In genomic region chr11:11582261-11582701, GRCh38 we compare ENCODE assay signal across 17 cellular contexts. TPM values are rescaled to one million over a fixed set of nuclear protein-coding genes. Genes with fewer than 3 reads are reported as not detected.
DNase-seq lines count a peak whose midpoint lies in the region; ATAC-seq lines count a peak whose summit lies in the region.
"Had no signal": no experiment of that assay in that cellular context is flagged by ENCODE, and none has a peak within 500 bp of the region (broad histone marks: within the 10 kb centered on the region; RNA-seq: fewer than 3 reads in every experiment).

No MANE protein-coding gene starts in this region.

- no peak overlapping the region for H2BK120ac ChIP-seq in neuronal stem cell (ENCODE audit: low read depth, low read length)

- H3K4me1 ChIP-seq in neuronal stem cell (ENCODE audit: control insufficient read depth in 2 of 2, insufficient read depth in 1 of 2, low read depth in 1 of 2, low read length in 2 of 2): peaks cover 0 to 20% of the 10 kb centered on the region in 2 donors
- H3K4me1 ChIP-seq: Peyer's patch had no signal

- H3K18ac ChIP-seq in neuronal stem cell (ENCODE audit: low read length): peak overlapping the region; percentile 9

- H2BK15ac ChIP-seq in neuronal stem cell (ENCODE audit: low read length): no peak overlapping the region

- H2BK12ac ChIP-seq in neuronal stem cell (ENCODE audit: low read length): no peak overlapping the region

- H2AK5ac ChIP-seq in neuronal stem cell (ENCODE audit: low read depth, low read length): no peak overlapping the region

- no peak overlapping the region for H3K4ac ChIP-seq in neuronal stem cell (ENCODE audit: low read length)

- no peak overlapping the region for H3K9ac ChIP-seq in neuronal stem cell (ENCODE audit: low read depth, low read length, poor library complexity)

- H2AFZ ChIP-seq in neuronal stem cell (ENCODE audit: low read length): no peak overlapping the region

- ATAC-seq in GM18868 (IDR thresholded peaks at IDR 0.05; ENCODE audit: unreplicated experiment): no peak

- WGBS in neuronal stem cell (ENCODE audit: extremely low coverage in 2 of 2, insufficient read length in 2 of 2, insufficient replicate concordance in 1 of 2), 2 donors: no CpG with 5 or more reads among the region's 4 CpGs

- no peak overlapping the region for H3K4me3 ChIP-seq in neuronal stem cell (ENCODE audit: low read length in 2 of 2)
- H3K4me3 ChIP-seq: Peyer's patch, transverse colon had no signal

- DNase-seq in G401 (ENCODE audit: low spot score) (peak; percentile 53), glomerular endothelial cell (ENCODE audit: extremely low read depth, low read depth, low spot score) (peak; percentile 48), neuronal stem cell (ENCODE audit: low spot score) (no peak), DMS114 treated with DMSO at 0.1 percent for 48 hours (lab: John Stamatoyannopoulos, UW; ENCODE audit: unreplicated experiment) (no peak), NAMALWA (ENCODE audit: low spot score) (no peak)
- no peak for DNase-seq in activated naive CD4-positive, alpha-beta T cell (lab: John Stamatoyannopoulos, UW)
- DNase-seq: amniotic stem cell; Calu3; Karpas-422; NCI-H1694; Peyer's patch; retina; stimulated activated CD4-positive, alpha-beta T cell treated with anti-CD3 and anti-CD28 coated beads, Interleukin-2, amount 100 ng/mL, for 24 hours; stimulated activated CD8-positive, alpha-beta memory T cell treated with anti-CD3 and anti-CD28 coated beads, Interleukin-4, amount 100 ng/mL, for 48 hours; transverse colon had no signal

- no peak overlapping the region for H4K8ac ChIP-seq in neuronal stem cell (ENCODE audit: low read depth, low read length)

- no peaks in the 10 kb centered on the region for H3K36me3 ChIP-seq in neuronal stem cell (replicated peaks in 1 of 2; ENCODE audit: control insufficient read depth in 2 of 2, insufficient read depth in 2 of 2, low read length in 2 of 2)
- H3K36me3 ChIP-seq: Peyer's patch, transverse colon had no signal

- H3K23ac ChIP-seq in neuronal stem cell (ENCODE audit: low read depth, low read length, poor library complexity): no peak overlapping the region

- in situ Hi-C loops in G401 (cut with HindIII; ENCODE audit: low sequenced_read_pairs): loop anchor here (5.0 kb wide), 1 partner anchor 75 kb away; no protein-coding TSS in a partner anchor

- H3K79me1 ChIP-seq in neuronal stem cell (ENCODE audit: low read depth, low read length): no peaks in the 10 kb centered on the region

- H3K27ac ChIP-seq in angular gyrus (ENCODE audit: low read depth, low read length): peak overlapping the region; percentile 90
- H3K27ac ChIP-seq in neuronal stem cell (replicated peaks; ENCODE audit: low read length): no peak overlapping the region
- H3K27ac ChIP-seq: Peyer's patch had no signal

- H4K91ac ChIP-seq in neuronal stem cell (ENCODE audit: low read depth, low read length, poor library complexity): no peak overlapping the region

- no peak overlapping the region for H3K4me2 ChIP-seq in neuronal stem cell (ENCODE audit: insufficient read depth, low read length, poor library complexity, severe bottlenecking)

- no peak overlapping the region for H3K14ac ChIP-seq in neuronal stem cell (ENCODE audit: low read length)

- no peak overlapping the region for H2BK5ac ChIP-seq in neuronal stem cell (ENCODE audit: low read length)

- H3K9me3 ChIP-seq in neuronal stem cell (replicated peaks in 1 of 2; ENCODE audit: control insufficient read depth in 2 of 2, insufficient read depth in 1 of 2, low read depth in 1 of 2, low read length in 2 of 2): no peaks in the 10 kb centered on the region
- H3K9me3 ChIP-seq: Peyer's patch, transverse colon had no signal

- H3K27me3 ChIP-seq in neuronal stem cell (ENCODE audit: control insufficient read depth in 3 of 3, insufficient read depth in 3 of 3, low read depth in 1 of 3, low read length in 3 of 3): peaks cover 0 to 2% (median 0%) of the 10 kb centered on the region in 3 experiments
- H3K27me3 ChIP-seq: Peyer's patch, transverse colon had no signal

RNA-seq across cellular contexts. Expression of gene GALNT18, which starts 39.5 kb away (rescaled TPM):
- 0.06 TPM in 1 of 2 replicates, not detected in the other for total RNA-seq in G401 (2014; rRNA removed; shearing (Covaris generic))
- 21.4 and 101 TPM in 2 replicates for total RNA-seq in glomerular endothelial cell
- 1.2 TPM for polyA plus RNA-seq in neuronal stem cell (2013, experiment 1 of 2)
- polyA plus RNA-seq in neuronal stem cell (2013, experiment 2 of 2): 1.3 TPM

Comparison
In these comparisons a context has a peak if more than half of its experiments do, and no peak if none do; other contexts are left out.
1. DNase-seq: peak in G401 (single experiment) and glomerular endothelial cell (single experiment); none in neuronal stem cell (single experiment), DMS114 treated with DMSO at 0.1 percent for 48 hours (single experiment), NAMALWA (single experiment) and activated naive CD4-positive, alpha-beta T cell (0 of 4).
2. RNA of gene GALNT18, which starts 39.5 kb away (total RNA-seq): 21.4 to 101 TPM in glomerular endothelial cell; 0.06 TPM in G401; every median in the first group is over 10 times any median in the second.